ENCODE assay signal across 1 cellular context in genomic region chr16:67936124-67936875, GRCh38.
TF ChIP-seq lines count a peak whose summit lies in the region.

TSS of gene PSMB10 (minus strand) at chr16:67936850. CDS start at chr16:67936749, 101 bp downstream.

TF ChIP-seq in K562, 482 proteins besides CTCF, POLR2A, EP300 and RAD21 (continued from another document):
- TF ChIP-seq HMGXB4 (CRISPR knock-in tag; IDR thresholded peaks at IDR 0.05) = peak; percentile 37; the same call in 1 of the 2 replicates
- TF ChIP-seq, protein P1, sequence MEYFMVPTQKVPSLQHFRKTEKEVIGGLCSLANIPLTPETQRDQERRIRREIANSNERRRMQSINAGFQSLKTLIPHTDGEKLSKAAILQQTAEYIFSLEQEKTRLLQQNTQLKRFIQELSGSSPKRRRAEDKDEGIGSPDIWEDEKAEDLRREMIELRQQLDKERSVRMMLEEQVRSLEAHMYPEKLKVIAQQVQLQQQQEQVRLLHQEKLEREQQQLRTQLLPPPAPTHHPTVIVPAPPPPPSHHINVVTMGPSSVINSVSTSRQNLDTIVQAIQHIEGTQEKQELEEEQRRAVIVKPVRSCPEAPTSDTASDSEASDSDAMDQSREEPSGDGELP (CRISPR knock-in tag; IDR thresholded peaks at IDR 0.05; ENCODE audit: borderline replicate concordance) = peak; percentile 67; the same call in 1 of the 2 replicates
- no peak for TF ChIP-seq ZFP1 (CRISPR knock-in tag; IDR thresholded peaks at IDR 0.05)
- TF ChIP-seq STAG1 (CRISPR knock-in tag; IDR thresholded peaks at IDR 0.05; ENCODE audit: borderline replicate concordance) = 0 out of 2 replicates have a peak, but pooled peaks have one; percentile 22
- TF ChIP-seq, protein P2, sequence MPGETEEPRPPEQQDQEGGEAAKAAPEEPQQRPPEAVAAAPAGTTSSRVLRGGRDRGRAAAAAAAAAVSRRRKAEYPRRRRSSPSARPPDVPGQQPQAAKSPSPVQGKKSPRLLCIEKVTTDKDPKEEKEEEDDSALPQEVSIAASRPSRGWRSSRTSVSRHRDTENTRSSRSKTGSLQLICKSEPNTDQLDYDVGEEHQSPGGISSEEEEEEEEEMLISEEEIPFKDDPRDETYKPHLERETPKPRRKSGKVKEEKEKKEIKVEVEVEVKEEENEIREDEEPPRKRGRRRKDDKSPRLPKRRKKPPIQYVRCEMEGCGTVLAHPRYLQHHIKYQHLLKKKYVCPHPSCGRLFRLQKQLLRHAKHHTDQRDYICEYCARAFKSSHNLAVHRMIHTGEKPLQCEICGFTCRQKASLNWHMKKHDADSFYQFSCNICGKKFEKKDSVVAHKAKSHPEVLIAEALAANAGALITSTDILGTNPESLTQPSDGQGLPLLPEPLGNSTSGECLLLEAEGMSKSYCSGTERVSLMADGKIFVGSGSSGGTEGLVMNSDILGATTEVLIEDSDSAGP (CRISPR knock-in tag; IDR thresholded peaks at IDR 0.05) = 0 out of 2 replicates have a peak, but pooled peaks have one; percentile 30
- TF ChIP-seq PHF8 (IDR thresholded peaks at IDR 0.05; ENCODE audit: borderline replicate concordance, low read length) = peak; percentile 25
- 0 out of 4 replicates have a peak, but pooled peaks have one; percentile 10 to 54 for TF ChIP-seq SIN3A (IDR thresholded peaks at IDR 0.05; ENCODE audit: borderline replicate concordance in 2 of 2, control insufficient read depth in 1 of 2, low read depth in 2 of 2, low read length in 2 of 2)
- TF ChIP-seq SAFB (IDR thresholded peaks at IDR 0.05; ENCODE audit: borderline replicate concordance, low read depth, low read length) = no peak
- peak; percentile 8 for TF ChIP-seq HNRNPLL (IDR thresholded peaks at IDR 0.05; ENCODE audit: low read depth, low read length, poor library complexity, severe bottlenecking)
- peak; percentile 67; the same call in 1 of the 2 replicates for TF ChIP-seq E2F5 (CRISPR knock-in tag; IDR thresholded peaks at IDR 0.05)
- peak; percentile 29 to 58; a peak in 1 of 4 replicates for TF ChIP-seq MLLT1 (IDR thresholded peaks at IDR 0.05)
